In the genomic region with DNA sequence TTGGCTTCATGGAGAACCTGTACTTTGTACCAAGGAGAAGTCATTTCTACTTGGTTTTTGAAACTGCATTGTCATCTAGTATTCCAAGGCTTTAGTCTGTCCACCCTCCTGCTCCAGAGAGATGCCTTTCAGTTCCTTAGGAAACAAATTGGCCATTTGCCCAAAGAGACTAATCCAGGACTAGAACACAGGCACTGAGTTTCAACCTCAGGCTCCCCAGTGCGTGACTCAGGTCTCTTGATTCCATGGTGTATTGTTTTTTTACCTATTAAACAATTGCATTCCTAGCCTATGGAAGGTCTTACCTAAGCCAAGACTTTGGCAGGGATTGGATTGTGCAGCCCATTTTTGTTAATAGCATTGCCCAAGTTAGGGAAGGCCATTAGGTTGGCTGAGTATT, we compare ENCODE assay signal across 17 cellular contexts.
A peak's percentile ranks its signal among the peaks of the same experiment; 100 is the strongest.
DNase-seq lines count a peak whose midpoint lies in the region; ATAC-seq and TF ChIP-seq lines count a peak whose summit lies in the region.
"Had no signal": no experiment of that assay in that cellular context is flagged by ENCODE, and none has a peak within 500 bp of the region (broad histone marks: within the 10 kb centered on the region; RNA-seq: fewer than 3 reads in every experiment).

No MANE protein-coding gene starts in this region.

- intact Hi-C loops in activated CD4-positive, alpha-beta T cell treated with anti-CD3 and anti-CD28 coated beads, Interleukin-2, amount 10 ng/mL, durations not matched to agents 24 days and 14 days (cut with micrococcal nuclease) = no loop called here
- intact Hi-C loops in mammary epithelial cell (cut with micrococcal nuclease) = no loop called here
- intact Hi-C loops in tibial artery (cut with DNase I; ENCODE audit: low total_unique reads) = no loop called here

- in situ Hi-C loops in mammary epithelial cell (cut with MboI; ENCODE audit: low sequenced_read_pairs in 2 of 2) = no loop called here

- H2AFZ ChIP-seq in mammary epithelial cell (ENCODE audit: low read depth, low read length) = peak overlapping the region; percentile 43

- BruUV-seq in mammary epithelial cell (replicated peaks; lab: Mats Ljungman, UMichigan) = no TSS peak

- H3K36me3 Mint-ChIP-seq in activated CD4-positive, alpha-beta T cell treated with anti-CD3 and anti-CD28 coated beads, Interleukin-2, amount 10 ng/mL, durations not matched to agents 24 days and 14 days (ENCODE audit: low read depth) = no peaks in the 10 kb centered on the region

- H3K4me2 ChIP-seq in mammary epithelial cell (ENCODE audit: insufficient read depth, low read depth, low read length) = no peak overlapping the region

- no peak for TF ChIP-seq CTCF in mammary epithelial cell (conservative IDR thresholded peaks at IDR 0.05 in 1 of 2, IDR thresholded peaks at IDR 0.05 in 1 of 2; ENCODE audit: extremely low read depth in 1 of 2, insufficient read depth in 1 of 2, low read depth in 1 of 2, low read length in 2 of 2)
- no peak for TF ChIP-seq CTCF in foreskin keratinocyte (conservative IDR thresholded peaks at IDR 0.05)
- TF ChIP-seq CTCF in tibial artery (IDR thresholded peaks at IDR 0.05) = no peak

- H3K4me3 ChIP-seq in mammary epithelial cell (replicated peaks in 1 of 3; ENCODE audit: insufficient read depth in 1 of 3, low read depth in 2 of 3, low read length in 3 of 3) = no peak overlapping the region
- H3K4me3 ChIP-seq in tibial artery = no peak overlapping the region

- H4K20me1 ChIP-seq in mammary epithelial cell (ENCODE audit: insufficient read depth, low read length) = no peaks in the 10 kb centered on the region

- H3K27me3 ChIP-seq in mammary epithelial cell (ENCODE audit: insufficient read depth, low read length) (no peaks in the 10 kb centered on the region), foreskin keratinocyte (peaks cover 2% of the 10 kb centered on the region), tibial artery (no peaks in the 10 kb centered on the region)
- H3K27me3 ChIP-seq: BE2C had no signal

- WGBS in mammary epithelial cell (ENCODE audit: low coverage, missing lambda C conversion rate) = 0% methylated on average over 1 of the region's 1 CpG

- H3K9me3 Mint-ChIP-seq in activated CD4-positive, alpha-beta T cell treated with anti-CD3 and anti-CD28 coated beads, Interleukin-2, amount 10 ng/mL, durations not matched to agents 24 days and 14 days = no peaks in the 10 kb centered on the region

- no peak overlapping the region for H3K27ac Mint-ChIP-seq in activated CD4-positive, alpha-beta T cell treated with anti-CD3 and anti-CD28 coated beads, Interleukin-2, amount 10 ng/mL, durations not matched to agents 24 days and 14 days
- H3K27ac Mint-ChIP-seq: CD4-positive, alpha-beta T cell had no signal

- peak; percentile 19 for DNase-seq in activated CD4-positive, alpha-beta T cell treated with anti-CD3 and anti-CD28 coated beads, Interleukin-2, amount 10 ng/mL, durations not matched to agents 24 days and 14 days
- no peak for DNase-seq in activated CD4-positive, alpha-beta T cell treated with anti-CD3 and anti-CD28 coated beads, Interleukin-2, amount 50 U/mL, for 4 hours
- DNase-seq in mammary epithelial cell (peak; percentile 84), foreskin keratinocyte (peak; percentile 44 to 76), tibial artery (no peak)
- no peak for DNase-seq in central memory CD4-positive, alpha-beta T cell
- DNase-seq in stimulated activated CD4-positive, alpha-beta T cell treated with anti-CD3 and anti-CD28 coated beads, Interleukin-15, amount 100 ng/mL, for 24 hours = no peak
- DNase-seq: 8988T; BE2C; CD4-positive, alpha-beta T cell; DMS53; KBM-7; NCI-H1436; NCI-H2029; NCI-H510A; NCI-H774 had no signal

- H3K36me3 ChIP-seq in mammary epithelial cell (ENCODE audit: insufficient read depth, low read length) = no peaks in the 10 kb centered on the region
- H3K36me3 ChIP-seq in tibial artery = no peaks in the 10 kb centered on the region
- H3K36me3 ChIP-seq: BE2C had no signal

- ATAC-seq in foreskin keratinocyte (peak; percentile 65), GM19023 (IDR thresholded peaks at IDR 0.05; ENCODE audit: unreplicated experiment) (no peak)

- no peaks in the 10 kb centered on the region for H3K4me1 Mint-ChIP-seq in activated CD4-positive, alpha-beta T cell treated with anti-CD3 and anti-CD28 coated beads, Interleukin-2, amount 10 ng/mL, durations not matched to agents 24 days and 14 days

- H3K9ac ChIP-seq in mammary epithelial cell (ENCODE audit: insufficient read depth, low read length) = no peak overlapping the region

- H3K9me3 ChIP-seq in mammary epithelial cell (replicated peaks; ENCODE audit: insufficient read depth, low read length) (no peaks in the 10 kb centered on the region), tibial artery (peaks cover 0 to 3% (median 0%) of the 10 kb centered on the region in 3 donors)
- H3K9me3 ChIP-seq: BE2C had no signal

- H3K27ac ChIP-seq in mammary epithelial cell (ENCODE audit: insufficient read depth, low read depth, low read length) (peak overlapping the region; percentile 20), foreskin keratinocyte (no peak overlapping the region), tibial artery (peak overlapping the region; percentile 72 to 76)

- no peaks in the 10 kb centered on the region for H3K27me3 Mint-ChIP-seq in activated CD4-positive, alpha-beta T cell treated with anti-CD3 and anti-CD28 coated beads, Interleukin-2, amount 10 ng/mL, durations not matched to agents 24 days and 14 days
- H3K27me3 Mint-ChIP-seq: CD4-positive, alpha-beta T cell had no signal

- no peak overlapping the region for H3K4me3 Mint-ChIP-seq in activated CD4-positive, alpha-beta T cell treated with anti-CD3 and anti-CD28 coated beads, Interleukin-2, amount 10 ng/mL, durations not matched to agents 24 days and 14 days
- H3K4me3 Mint-ChIP-seq: CD4-positive, alpha-beta T cell had no signal

- no peaks in the 10 kb centered on the region for H3K79me2 ChIP-seq in mammary epithelial cell (ENCODE audit: insufficient read depth, low read length)

- H3K4me1 ChIP-seq in mammary epithelial cell (ENCODE audit: insufficient read depth, low read length) (peaks cover 17% of the 10 kb centered on the region), foreskin keratinocyte (no peaks in the 10 kb centered on the region), tibial artery (peaks cover 0 to 48% (median 26%) of the 10 kb centered on the region in 4 donors)
- H3K4me1 ChIP-seq: BE2C had no signal

- dilution Hi-C loops in mammary epithelial cell (cut with HindIII; ENCODE audit: low sequenced_read_pairs) = no loop called here

- CTCF ChIA-PET in mammary epithelial cell (lab: Charles Lee; ENCODE audit: low non-redundant PET) = no interaction called here

Comparison
In these comparisons a context has a peak if more than half of its experiments do, and no peak if none do; other contexts are left out.
1. DNase-seq: peak in activated CD4-positive, alpha-beta T cell treated with anti-CD3 and anti-CD28 coated beads, Interleukin-2, amount 10 ng/mL, durations not matched to agents 24 days and 14 days (single experiment), mammary epithelial cell (single experiment) and foreskin keratinocyte (2 of 2); none in activated CD4-positive, alpha-beta T cell treated with anti-CD3 and anti-CD28 coated beads, Interleukin-2, amount 50 U/mL, for 4 hours (0 of 2), tibial artery (0 of 2), central memory CD4-positive, alpha-beta T cell (single experiment) and stimulated activated CD4-positive, alpha-beta T cell treated with anti-CD3 and anti-CD28 coated beads, Interleukin-15, amount 100 ng/mL, for 24 hours (single experiment).